In genomic region chr12:125091401-125091800, GRCh38 we compare ENCODE assay signal across 1 cellular context.
TF ChIP-seq lines count a peak whose summit lies in the region.

No MANE protein-coding gene starts in this region.

TF ChIP-seq in HepG2, 621 proteins besides CTCF, POLR2A, EP300 and RAD21:
- no peak for TF ChIP-seq TCF12 (IDR thresholded peaks at IDR 0.05)
- TF ChIP-seq TCF12 (CRISPR knock-in tag; IDR thresholded peaks at IDR 0.05): no peak
- TF ChIP-seq AGO2 (optimal IDR thresholded peaks at IDR 0.05; ENCODE audit: low read depth, low read length): peak; percentile 6
- TF ChIP-seq ZNF776 (CRISPR knock-in tag; IDR thresholded peaks at IDR 0.05): 0 out of 2 replicates have a peak, but pooled peaks have one; percentile 35
TF ChIP-seq in HepG2: peak in this region for 2.
